8 cellular contexts compared by ENCODE assay signal in the genomic region with DNA sequence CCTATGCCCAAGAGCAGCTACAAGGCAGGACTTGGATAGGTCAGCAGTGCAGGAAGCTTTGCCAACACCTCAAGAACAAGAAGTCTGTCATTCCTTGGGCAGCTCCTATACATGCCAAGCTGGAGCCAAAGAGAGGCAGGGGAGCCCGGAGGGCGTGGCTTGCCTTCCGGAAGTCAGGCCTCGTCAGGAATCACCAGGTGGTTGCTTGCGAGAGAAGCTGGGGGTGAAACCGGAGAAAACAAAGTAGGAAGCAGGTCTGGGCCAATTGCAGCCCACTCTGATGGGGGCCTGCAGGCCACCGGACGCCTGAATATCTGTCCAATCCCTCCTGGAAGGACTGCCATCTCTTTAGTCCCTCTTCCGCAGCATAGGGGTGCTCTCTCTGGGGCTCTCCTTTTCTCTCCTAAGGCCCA. TPM values are rescaled to one million over a fixed set of nuclear protein-coding genes. Genes with fewer than 3 reads are reported as not detected.
DNase-seq lines count a peak whose midpoint lies in the region; ATAC-seq, FAIRE-seq and TF ChIP-seq lines count a peak whose summit lies in the region.

No MANE protein-coding gene starts in this region.

- intact Hi-C loops in OCI-LY7 (cut with micrococcal nuclease; ENCODE audit: unreplicated experiment) = loop anchor here (1.0 to 5.0 kb wide), 2 partner anchors 47 to 105 kb away; partner anchors contain the start of genes PPP1R8 and STX12

- BruUV-seq in OCI-LY7 (replicated peaks; lab: Mats Ljungman, UMichigan) = no TSS peak

- no peak for TF ChIP-seq EP300 in A549 (IDR thresholded peaks at IDR 0.05)

- TF ChIP-seq RAD21 in A549 (conservative IDR thresholded peaks at IDR 0.05 in 1 of 2, IDR thresholded peaks at IDR 0.05 in 1 of 2) = no peak

- H3K9me3 ChIP-seq in A549 (no peaks in the 10 kb centered on the region), OCI-LY7 (ENCODE audit: low read length) (no peaks in the 10 kb centered on the region), duodenal mucosa (ENCODE audit: control insufficient read depth in 1 of 2, low read length in 2 of 2) (no peaks in the 10 kb centered on the region), muscle layer of colon (ENCODE audit: low read length) (no peaks in the 10 kb centered on the region)

- TF ChIP-seq CTCF in A549 (IDR thresholded peaks at IDR 0.05) = no peak
- TF ChIP-seq CTCF in OCI-LY7 (conservative IDR thresholded peaks at IDR 0.05; ENCODE audit: low read length) = no peak

- H3K9ac ChIP-seq in duodenal mucosa (ENCODE audit: low read depth in 1 of 2, low read length in 2 of 2) (peak overlapping the region; percentile 33 to 49), muscle layer of colon (ENCODE audit: low read length) (no peak overlapping the region)

- H2AFZ ChIP-seq in OCI-LY7 (ENCODE audit: low read length) = peak overlapping the region; percentile 91

- H3K79me2 ChIP-seq in OCI-LY7 (ENCODE audit: insufficient read depth, low read depth, low read length) = peaks cover 8% of the 10 kb centered on the region; the same call in 1 of the 2 replicates

- no peak for ATAC-seq in A549
- ATAC-seq in GM18858 (IDR thresholded peaks at IDR 0.05; ENCODE audit: unreplicated experiment) = no peak
- ATAC-seq in GM19023 (IDR thresholded peaks at IDR 0.05; ENCODE audit: unreplicated experiment) = no peak

- DNase-seq in A549 (ENCODE audit: low read depth in 1 of 2, low spot score in 1 of 2) (no peak), H7 (peak; percentile 65), OCI-LY7 (ENCODE audit: low spot score) (peak; percentile 25), mesenteric fat pad (ENCODE audit: low spot score) (no peak)

- TF ChIP-seq POLR2A in A549 (IDR thresholded peaks at IDR 0.05; ENCODE audit: low read length) = no peak

- H3K27me3 ChIP-seq in H7 (ENCODE audit: control insufficient read depth, insufficient read depth, low read length) (peaks cover 3% of the 10 kb centered on the region), duodenal mucosa (ENCODE audit: control insufficient read depth in 1 of 2, insufficient read depth in 2 of 2, low read length in 2 of 2) (no peaks in the 10 kb centered on the region), muscle layer of colon (ENCODE audit: control insufficient read depth in 1 of 2, insufficient read depth in 2 of 2, low read length in 2 of 2) (no peaks in the 10 kb centered on the region)

- CTCF ChIA-PET in A549 (lab: Yijun Ruan, JAX) (interaction anchor here (0.9 to 2.1 kb wide), 14 partner anchors 12 to 111 kb away, joined by 3 to 6 read pairs (median 4); partner anchors contain the start of gene IFI6), OCI-LY7 (lab: Charles Lee; ENCODE audit: unreplicated experiment) (interaction anchor here (0.6 to 1.4 kb wide), 3 partner anchors 48 to 630 kb away, joined by 3 to 6 read pairs (median 3); partner anchors contain the start of gene STX12)

- H3K36me3 ChIP-seq in H7 (replicated peaks; ENCODE audit: control insufficient read depth, insufficient read depth, low read length) (no peaks in the 10 kb centered on the region), OCI-LY7 (ENCODE audit: insufficient read depth, low read length) (peaks cover 19% of the 10 kb centered on the region; the same call in 1 of the 2 replicates), duodenal mucosa (ENCODE audit: control insufficient read depth in 1 of 2, insufficient read depth in 2 of 2, low read length in 2 of 2) (peaks cover 0 to 2% of the 10 kb centered on the region in 2 donors), muscle layer of colon (ENCODE audit: insufficient read depth, low read length) (peaks cover 8% of the 10 kb centered on the region)

- H3K4me2 ChIP-seq in A549 (peak overlapping the region; percentile 75), OCI-LY7 (ENCODE audit: low read length) (peak overlapping the region; percentile 79)

- H3K9me2 ChIP-seq in OCI-LY7 (ENCODE audit: insufficient read depth, low read length) = no peaks in the 10 kb centered on the region

- 89% methylated on average over 9 of the region's 9 CpGs for WGBS in A549 (ENCODE audit: missing lambda C conversion rate)

- no peaks in the 10 kb centered on the region for H4K20me1 ChIP-seq in OCI-LY7 (ENCODE audit: insufficient read depth, low read length)

- no peak for FAIRE-seq in A549 (lab: Jason Lieb, UNC)

- H3K4me3 ChIP-seq in A549 = peak overlapping the region; percentile 41
- H3K4me3 ChIP-seq in H7 (ENCODE audit: insufficient read depth, low read depth, low read length) = peak overlapping the region; percentile 23
- peak overlapping the region; percentile 60 for H3K4me3 ChIP-seq in OCI-LY7 (ENCODE audit: low read depth, low read length, poor library complexity, severe bottlenecking)
- peak overlapping the region; percentile 66 to 71 for H3K4me3 ChIP-seq in duodenal mucosa (ENCODE audit: low read depth in 1 of 2, low read length in 2 of 2)
- peak overlapping the region; percentile 28 to 58 for H3K4me3 ChIP-seq in muscle layer of colon (ENCODE audit: low read depth in 1 of 2, low read length in 2 of 2)

- POLR2A ChIA-PET in A549 (lab: Yijun Ruan, JAX) = interaction anchor here (0.5 to 1.8 kb wide), 10 partner anchors 8 to 570 kb away, joined by 3 to 19 read pairs (median 3); partner anchors contain the start of genes IFI6, PPP1R8, SLC9A1 and STX12
- POLR2A ChIA-PET in OCI-LY7 (lab: Charles Lee) = interaction anchor here (0.6 to 1.3 kb wide), 9 partner anchors 26 to 364 kb away, joined by 3 to 7 read pairs (median 3); partner anchors contain the start of genes PPP1R8 and STX12

- H3K27ac ChIP-seq in A549 = peak overlapping the region; percentile 71 to 82
- no peak overlapping the region for H3K27ac ChIP-seq in OCI-LY7 (ENCODE audit: low read depth, low read length, poor library complexity, severe bottlenecking)
- H3K27ac ChIP-seq in duodenal mucosa (ENCODE audit: low read depth, low read length) = peak overlapping the region; percentile 63
- peak overlapping the region; percentile 45 for H3K27ac ChIP-seq in muscle layer of colon (ENCODE audit: low read depth, low read length)

- H3K4me1 ChIP-seq in A549 = peaks cover 9% of the 10 kb centered on the region; the same call in 2 of the 3 replicates
- H3K4me1 ChIP-seq in OCI-LY7 (ENCODE audit: insufficient read depth, low read length, poor library complexity, severe bottlenecking) = peaks cover 19% of the 10 kb centered on the region
- H3K4me1 ChIP-seq in duodenal mucosa (ENCODE audit: control insufficient read depth in 1 of 2, insufficient read depth in 2 of 2, low read length in 2 of 2) = peaks cover 8 to 12% of the 10 kb centered on the region in 2 donors
- H3K4me1 ChIP-seq in muscle layer of colon (ENCODE audit: insufficient read depth, low read length) = peaks cover 25% of the 10 kb centered on the region

TF ChIP-seq in A549, 52 proteins besides CTCF, POLR2A, EP300 and RAD21 (continues in another document):
- TF ChIP-seq EHMT2 (IDR thresholded peaks at IDR 0.05; ENCODE audit: low read depth) = no peak
- TF ChIP-seq BHLHE40 (IDR thresholded peaks at IDR 0.05; ENCODE audit: low read depth, low read length) = no peak

RNA-seq across cellular contexts. Expression of gene FAM76A, which starts 0.8 kb away (rescaled TPM):
- polyA plus RNA-seq in A549 (2011; rRNA removed) (6.5 and 7.0 TPM in 2 replicates), A549 (2017; fragmentation: RNase III; extraction: RNeasy Plus Mini Kit Qiagen cat#74134 plus additional on column Dnase treatment) (4.1 to 4.8 TPM (median 4.2 TPM) in 3 replicates)
- 2.4 and 2.6 TPM in 2 replicates for polyA plus RNA-seq in A549 (2012; cell fraction: cytosol; rRNA removed)
- 1.6 TPM in 2 replicates for polyA plus RNA-seq in A549 (2012; cell fraction: nucleus; rRNA removed)
- polyA minus RNA-seq in A549 (2011; rRNA and poly(A)+ RNA removed) = 4.4 and 6.5 TPM in 2 replicates
- total RNA-seq in H7 (2014; rRNA removed; shearing (Covaris generic)) = 14.7 and 27.1 TPM in 2 replicates
- total RNA-seq in OCI-LY7 (2014; rRNA removed; shearing (Covaris generic)) = 18.6 and 24.6 TPM in 2 replicates
- total RNA-seq in OCI-LY7 (2022) (16.3 and 19.6 TPM in 2 replicates), mesenteric fat pad (15.3 TPM)

RNA-seq across cellular contexts. Expression of gene STX12, which starts 48.1 kb away (rescaled TPM):
- polyA plus RNA-seq in A549 (2011; rRNA removed) = 12.8 and 14.6 TPM in 2 replicates
- polyA plus RNA-seq in A549 (2012; cell fraction: cytosol; rRNA removed) = 3.5 and 4.8 TPM in 2 replicates
- polyA plus RNA-seq in A549 (2012; cell fraction: nucleus; rRNA removed) = 3.3 and 3.7 TPM in 2 replicates
- polyA plus RNA-seq in A549 (2017; fragmentation: RNase III; extraction: RNeasy Plus Mini Kit Qiagen cat#74134 plus additional on column Dnase treatment) = 10.3 to 13.6 TPM (median 11.9 TPM) in 3 replicates
- polyA minus RNA-seq in A549 (2011; rRNA and poly(A)+ RNA removed) = 3.3 and 4.6 TPM in 2 replicates
- total RNA-seq in H7 (2014; rRNA removed; shearing (Covaris generic)) = 16.3 and 22.1 TPM in 2 replicates
- total RNA-seq in OCI-LY7 (2014; rRNA removed; shearing (Covaris generic)) = 17.2 and 19.8 TPM in 2 replicates
- total RNA-seq in OCI-LY7 (2022) = 29.7 and 30.1 TPM in 2 replicates
- total RNA-seq in mesenteric fat pad = 84.2 TPM

RNA-seq across cellular contexts. Expression of gene IFI6, which starts 53.0 kb away (rescaled TPM):
- polyA plus RNA-seq in A549 (2011; rRNA removed) (5.3 and 6.3 TPM in 2 replicates), A549 (2017; fragmentation: RNase III; extraction: RNeasy Plus Mini Kit Qiagen cat#74134 plus additional on column Dnase treatment) (8.2 to 12.3 TPM (median 8.8 TPM) in 3 replicates)
- 6.7 and 8.0 TPM in 2 replicates for polyA plus RNA-seq in A549 (2012; cell fraction: cytosol; rRNA removed)
- 5.1 and 6.5 TPM in 2 replicates for polyA plus RNA-seq in A549 (2012; cell fraction: nucleus; rRNA removed)
- polyA minus RNA-seq in A549 (2011; rRNA and poly(A)+ RNA removed) = 4.8 and 5.5 TPM in 2 replicates
- 3.3 and 5.8 TPM in 2 replicates for total RNA-seq in H7 (2014; rRNA removed; shearing (Covaris generic))
- 7.7 and 9.5 TPM in 2 replicates for total RNA-seq in OCI-LY7 (2014; rRNA removed; shearing (Covaris generic))
- total RNA-seq in OCI-LY7 (2022) (6.0 and 6.8 TPM in 2 replicates), mesenteric fat pad (126 TPM)

Comparison
In these comparisons a context has a peak if more than half of its experiments do, and no peak if none do; other contexts are left out.
1. DNase-seq: peak in H7 (single experiment) and OCI-LY7 (single experiment); none in A549 (0 of 2) and mesenteric fat pad (single experiment).
2. RNA of gene IFI6, which starts 53.0 kb away (total RNA-seq): 126 TPM in mesenteric fat pad (single experiment); 6.0 to 9.5 TPM in OCI-LY7 and 3.3 to 5.8 TPM in H7; every median in the first group is over 10 times any median in the second.
3. Peak in every context shown above with its lines, with median percentiles within 50 percentile points of each other: H3K4me3 ChIP-seq.